21 cellular contexts compared by ENCODE assay signal in genomic region chr5:67266654-67267350, GRCh38.
A peak's percentile ranks its signal among the peaks of the same experiment; 100 is the strongest.
DNase-seq lines count a peak whose midpoint lies in the region; ATAC-seq and TF ChIP-seq lines count a peak whose summit lies in the region.
"Had no signal": no experiment of that assay in that cellular context is flagged by ENCODE, and none has a peak within 500 bp of the region (broad histone marks: within the 10 kb centered on the region; RNA-seq: fewer than 3 reads in every experiment).

No MANE protein-coding gene starts in this region.

- no peak overlapping the region for H2AFZ ChIP-seq in IMR-90 (replicated peaks; ENCODE audit: low read length, poor library complexity)
- H2AFZ ChIP-seq: GM23338 had no signal

- ATAC-seq in IMR-90 (ENCODE audit: low read depth) (no peak), HG03442 (IDR thresholded peaks at IDR 0.05; ENCODE audit: unreplicated experiment) (no peak), HG03342 (IDR thresholded peaks at IDR 0.05; ENCODE audit: unreplicated experiment) (no peak)
- ATAC-seq: CD8-positive, alpha-beta T cell; GM23338 had no signal

- TF ChIP-seq CTCF in IMR-90 (conservative IDR thresholded peaks at IDR 0.05; ENCODE audit: low read depth, low read length) (no peak), dorsolateral prefrontal cortex (IDR thresholded peaks at IDR 0.05 in 54 of 56, conservative IDR thresholded peaks at IDR 0.05 in 2 of 56; ENCODE audit: low read depth in 1 of 56, partially characterized antibody in 56 of 56) (no peak), thyroid gland (IDR thresholded peaks at IDR 0.05) (no peak)

- TF ChIP-seq POLR2A in IMR-90 (IDR thresholded peaks at IDR 0.05; ENCODE audit: low read depth, low read length) = no peak
- TF ChIP-seq POLR2A in thyroid gland (IDR thresholded peaks at IDR 0.05) = no peak

- H4K5ac ChIP-seq in IMR-90 (ENCODE audit: low read depth, low read length) = no peak overlapping the region

- peak overlapping the region; percentile 42; the same call in 1 of the 2 replicates for H2AK5ac ChIP-seq in IMR-90 (ENCODE audit: low read depth, low read length)

- H3K36me3 ChIP-seq in IMR-90 (ENCODE audit: control insufficient read depth, insufficient read depth, low read length) = no peaks in the 10 kb centered on the region
- no peaks in the 10 kb centered on the region for H3K36me3 ChIP-seq in muscle layer of duodenum (ENCODE audit: control insufficient read depth in 1 of 2, insufficient read depth in 2 of 2, low read length in 2 of 2)
- no peaks in the 10 kb centered on the region for H3K36me3 ChIP-seq in thyroid gland
- H3K36me3 ChIP-seq: heart right ventricle had no signal

- H3K9ac ChIP-seq in IMR-90 (ENCODE audit: low read depth, low read length) = no peak overlapping the region

- peaks cover 15% of the 10 kb centered on the region for H3K9me1 ChIP-seq in IMR-90 (ENCODE audit: insufficient read depth, low read length)

- H3K4me3 ChIP-seq in IMR-90 (ENCODE audit: insufficient read depth, low read depth, low read length) (no peak overlapping the region), dorsolateral prefrontal cortex (no peak overlapping the region), muscle layer of duodenum (ENCODE audit: low read depth in 1 of 2, low read length in 2 of 2) (no peak overlapping the region), thyroid gland (replicated peaks in 1 of 3) (no peak overlapping the region)
- H3K4me3 ChIP-seq: GM23338, heart right ventricle had no signal

- 0 out of 2 replicates have a peak overlapping the region, but pooled peaks have one; percentile 81 for H3K23ac ChIP-seq in IMR-90 (ENCODE audit: low read depth, low read length)

- POLR2A ChIA-PET in IMR-90 (lab: Charles Lee; ENCODE audit: unreplicated experiment) = no interaction called here

- no peak overlapping the region for H3K27ac ChIP-seq in IMR-90 (ENCODE audit: insufficient read depth, low read length)
- H3K27ac ChIP-seq in dorsolateral prefrontal cortex = peak overlapping the region; percentile 88 to 100 (median 99)
- peak overlapping the region; percentile 84 for H3K27ac ChIP-seq in muscle layer of duodenum (ENCODE audit: low read length)
- H3K27ac ChIP-seq in thyroid gland = peak overlapping the region; percentile 93 to 96 (median 95)

- no peak overlapping the region for H3K56ac ChIP-seq in IMR-90 (ENCODE audit: extremely low read depth, insufficient read depth, low read length)

- H3K27me3 ChIP-seq in IMR-90 (ENCODE audit: control insufficient read depth, insufficient read depth, low read length) (no peaks in the 10 kb centered on the region), dorsolateral prefrontal cortex (no peaks in the 10 kb centered on the region), muscle layer of duodenum (ENCODE audit: low read depth, low read length) (no peaks in the 10 kb centered on the region), thyroid gland (no peaks in the 10 kb centered on the region)
- H3K27me3 ChIP-seq: heart right ventricle had no signal

- CTCF ChIA-PET in IMR-90 (lab: Yijun Ruan, JAX) = interaction anchor here (1.0 kb wide), 1 partner anchor 1002 kb away, joined by 4 read pairs; no protein-coding TSS in a partner anchor

- H2BK15ac ChIP-seq in IMR-90 (ENCODE audit: low read depth, low read length) = peak overlapping the region; percentile 84; the same call in 2 of the 3 replicates

- 0 out of 2 replicates have a peak overlapping the region, but pooled peaks have one; percentile 25 for H4K91ac ChIP-seq in IMR-90 (ENCODE audit: insufficient read depth, low read depth, low read length)

- H4K8ac ChIP-seq in IMR-90 (ENCODE audit: low read depth in 2 of 2, low read length in 2 of 2) = no peak overlapping the region

- intact Hi-C loops in IMR-90 (cut with micrococcal nuclease) = no loop called here
- intact Hi-C loops in dorsolateral prefrontal cortex (cut with DNase I) = loop anchor here in 1 of 2 donors (10.0 kb wide), 1 partner anchor 48 kb away; no protein-coding TSS in a partner anchor
- intact Hi-C loops in thyroid gland (cut with DNase I) = no loop called here

- no peaks in the 10 kb centered on the region; the same call in 1 of the 2 replicates for H4K20me1 ChIP-seq in IMR-90 (ENCODE audit: insufficient read depth, low read length)

- 83% methylated on average over 1 of the region's 6 CpGs; no CpG with 5 or more reads in 1 of the 2 experiments for WGBS in IMR-90 (ENCODE audit: extremely low coverage in 2 of 2, insufficient read length in 1 of 2), 2 experiments
- 96 to 97% methylated on average over 6 of the region's 6 CpGs for WGBS in thyroid gland, 2 donors

- DNase-seq in IMR-90 = no peak
- DNase-seq in dorsolateral prefrontal cortex = no peak
- no peak for DNase-seq in thyroid gland
- DNase-seq in NCI-H774 (lab: John Stamatoyannopoulos, UW) = no peak
- no peak for DNase-seq in KG1 (lab: John Stamatoyannopoulos, UW)
- DNase-seq: activated CD4-positive, alpha-beta T cell treated with anti-CD3 and anti-CD28 coated beads, Interleukin-2, amount 10 ng/mL, durations not matched to agents 7 days and 5 days; activated naive CD8-positive, alpha-beta T cell treated with anti-CD3 and anti-CD28 coated beads for 36 hours; CD8-positive, alpha-beta T cell; DMS53; GF-D8; heart right ventricle; KBM-7; NCI-H1694 treated with DMSO at 0.1 percent for 48 hours; OCI-M1; posterior cingulate gyrus; stimulated activated CD4-positive, alpha-beta T cell treated with anti-CD3 and anti-CD28 coated beads, Interleukin-2, amount 100 ng/mL, for 24 hours; stimulated activated naive CD4-positive, alpha-beta T cell had no signal

- 0 out of 2 replicates have a peak overlapping the region, but pooled peaks have one; percentile 79 for H3K4ac ChIP-seq in IMR-90 (ENCODE audit: low read depth, low read length)

- no peaks in the 10 kb centered on the region for H3K9me3 ChIP-seq in IMR-90 (ENCODE audit: control insufficient read depth, insufficient read depth, low read length)
- H3K9me3 ChIP-seq in muscle layer of duodenum (ENCODE audit: control insufficient read depth in 1 of 2, low read length in 2 of 2) = no peaks in the 10 kb centered on the region
- no peaks in the 10 kb centered on the region for H3K9me3 ChIP-seq in thyroid gland

- H2BK5ac ChIP-seq in IMR-90 (ENCODE audit: low read depth, low read length, poor library complexity, severe bottlenecking) = no peak overlapping the region

- peak overlapping the region; percentile 95 for H2BK120ac ChIP-seq in IMR-90 (ENCODE audit: low read depth, low read length)

- H3K4me2 ChIP-seq in IMR-90 (ENCODE audit: low read depth, low read length) = no peak overlapping the region
- H3K4me2 ChIP-seq: GM23338 had no signal

- peak overlapping the region; percentile 84; the same call in 1 of the 2 replicates for H3K14ac ChIP-seq in IMR-90 (replicated peaks; ENCODE audit: low read depth, low read length)

- H3K79me1 ChIP-seq in IMR-90 (ENCODE audit: low read depth in 1 of 2, low read length in 2 of 2) = no peaks in the 10 kb centered on the region

- BruUV-seq in IMR-90 (replicated peaks; lab: Mats Ljungman, UMichigan) = no TSS peak

- in situ Hi-C loops in IMR-90 (cut with MboI; ENCODE audit: low sequenced_read_pairs) = no loop called here

- peak overlapping the region; percentile 67 for H2BK20ac ChIP-seq in IMR-90 (ENCODE audit: low read depth, low read length)

- peak overlapping the region; percentile 74; the same call in 1 of the 2 replicates for H3K18ac ChIP-seq in IMR-90 (ENCODE audit: low read depth, low read length)

- H3K4me1 ChIP-seq in IMR-90 (ENCODE audit: control insufficient read depth, insufficient read depth, low read length) (peaks cover 16% of the 10 kb centered on the region), muscle layer of duodenum (ENCODE audit: control insufficient read depth in 1 of 2, insufficient read depth in 2 of 2, low read length in 2 of 2) (peaks cover 23 to 31% of the 10 kb centered on the region in 2 donors), thyroid gland (peaks cover 29 to 46% of the 10 kb centered on the region in 2 donors)

- dilution Hi-C loops in IMR-90 (cut with HindIII; ENCODE audit: low sequenced_read_pairs, unreplicated experiment) = no loop called here

- no peak overlapping the region for H2AK9ac ChIP-seq in IMR-90 (replicated peaks; ENCODE audit: low read depth, low read length, poor library complexity)

- TF ChIP-seq RAD21 in IMR-90 (IDR thresholded peaks at IDR 0.05; ENCODE audit: low read length) = no peak

TF ChIP-seq in IMR-90, 13 proteins besides CTCF, POLR2A, EP300 and RAD21:
- TF ChIP-seq MAFK (IDR thresholded peaks at IDR 0.05; ENCODE audit: low read depth, low read length) = no peak
- no peak for TF ChIP-seq FOS (IDR thresholded peaks at IDR 0.05; ENCODE audit: low read depth, low read length)
- no peak for TF ChIP-seq CHD1 (IDR thresholded peaks at IDR 0.05; ENCODE audit: low read depth, low read length)
- no peak for TF ChIP-seq ELK1 (IDR thresholded peaks at IDR 0.05; ENCODE audit: borderline replicate concordance, low read depth, low read length)
- no peak for TF ChIP-seq RFX5 (IDR thresholded peaks at IDR 0.05; ENCODE audit: low read depth, low read length)
- no peak for TF ChIP-seq BHLHE40 (IDR thresholded peaks at IDR 0.05; ENCODE audit: low read depth, low read length)
- no peak for TF ChIP-seq CEBPB (IDR thresholded peaks at IDR 0.05; ENCODE audit: low read depth, low read length)
